26 cellular contexts compared by ENCODE assay signal in genomic region chr19:30479231-30479630, GRCh38.
A peak's percentile ranks its signal among the peaks of the same experiment; 100 is the strongest.
DNase-seq lines count a peak whose midpoint lies in the region; ATAC-seq, FAIRE-seq and TF ChIP-seq lines count a peak whose summit lies in the region.
"Had no signal": no experiment of that assay in that cellular context is flagged by ENCODE, and none has a peak within 500 bp of the region (broad histone marks: within the 10 kb centered on the region; RNA-seq: fewer than 3 reads in every experiment).

No MANE protein-coding gene starts in this region.

- no peaks in the 10 kb centered on the region for H3K27me3 ChIP-seq in ascending aorta
- H3K27me3 ChIP-seq: colonic mucosa, tibial artery had no signal

- POLR2A ChIA-PET in A549 (lab: Yijun Ruan, JAX) = no interaction called here

- ATAC-seq in A549 = no peak
- ATAC-seq in GM18867 (IDR thresholded peaks at IDR 0.05; ENCODE audit: unreplicated experiment) = no peak
- no peak for ATAC-seq in GM18520 (IDR thresholded peaks at IDR 0.05; ENCODE audit: unreplicated experiment)
- ATAC-seq in activated naive CD4-positive, alpha-beta T cell treated with anti-CD3 and anti-CD28 coated beads, Interleukin-2, amount 50 U/mL, for 72 hours = no peak
- ATAC-seq: activated CD4-positive, CD25-positive, alpha-beta regulatory T cell treated with anti-CD3 and anti-CD28 coated beads, Interleukin-2, amount 50 U/mL, for 24 hours; activated CD8-positive, alpha-beta T cell treated with anti-CD3 and anti-CD28 coated beads for 36 hours; stimulated activated naive CD8-positive, alpha-beta T cell treated with anti-CD3 and anti-CD28 coated beads, Interleukin-15, Interleukin-2, amounts not matched to agents 100 U/mL and 50 U/mL, for 24 hours had no signal

- no peak for TF ChIP-seq EP300 in A549 (IDR thresholded peaks at IDR 0.05)

- no peak for TF ChIP-seq POLR2A in A549 (IDR thresholded peaks at IDR 0.05; ENCODE audit: low read length)

- DNase-seq in A549 (ENCODE audit: low read depth in 1 of 2, low spot score in 1 of 2) = no peak
- peak; percentile 46 for DNase-seq in GM04503 (ENCODE audit: low read depth)
- no peak for DNase-seq in neural crest cell (ENCODE audit: low read depth, low spot score)
- no peak for DNase-seq in ascending aorta (ENCODE audit: low spot score in 2 of 2)
- no peak for DNase-seq in activated naive CD4-positive, alpha-beta T cell treated with anti-CD3 and anti-CD28 coated beads, Interleukin-2, amount 50 U/mL, for 72 hours (ENCODE audit: low spot score in 2 of 2)
- DNase-seq: ACHN; activated CD8-positive, alpha-beta T cell treated with anti-CD3 and anti-CD28 coated beads for 36 hours; activated gamma-delta T cell; colonic mucosa; endodermal cell; lower lobe of right lung; NCI-H1092 treated with DMSO at 0.1 percent for 48 hours; NCI-H1930; NCI-H226; NCI-H748 treated with DMSO at 0.1 percent for 48 hours; small intestine; stimulated activated CD4-positive, alpha-beta T cell treated with anti-CD3 and anti-CD28 coated beads, Interleukin-2, amount 100 ng/mL, for 48 hours; stimulated activated naive CD8-positive, alpha-beta T cell treated with anti-CD3 and anti-CD28 coated beads, Interleukin-15, Interleukin-2, amounts not matched to agents 100 U/mL and 50 U/mL, for 24 hours; tibial artery had no signal

- peaks cover 4% of the 10 kb centered on the region for H3K36me3 Mint-ChIP-seq in neural crest cell (ENCODE audit: low read depth)
- H3K36me3 Mint-ChIP-seq in activated naive CD4-positive, alpha-beta T cell treated with anti-CD3 and anti-CD28 coated beads, Interleukin-2, amount 50 U/mL, for 72 hours = peaks cover 4 to 6% of the 10 kb centered on the region in 2 donors

- H3K4me1 Mint-ChIP-seq in neural crest cell = peaks cover 30% of the 10 kb centered on the region
- H3K4me1 Mint-ChIP-seq: endodermal cell had no signal

- 10% methylated on average over 7 of the region's 7 CpGs for WGBS in A549 (ENCODE audit: missing lambda C conversion rate)

- H3K36me3 ChIP-seq in ascending aorta = no peaks in the 10 kb centered on the region
- H3K36me3 ChIP-seq: breast epithelium, colonic mucosa, lower lobe of right lung, prostate gland, tibial artery had no signal

- no peaks in the 10 kb centered on the region for H3K27me3 Mint-ChIP-seq in neural crest cell (ENCODE audit: low read depth)

- H3K27ac Mint-ChIP-seq in neural crest cell (ENCODE audit: unreplicated experiment) = peak overlapping the region; percentile 61
- no peak overlapping the region for H3K27ac Mint-ChIP-seq in activated naive CD4-positive, alpha-beta T cell treated with anti-CD3 and anti-CD28 coated beads, Interleukin-2, amount 50 U/mL, for 72 hours
- H3K27ac Mint-ChIP-seq: activated CD8-positive, alpha-beta T cell treated with anti-CD3 and anti-CD28 coated beads for 36 hours; endodermal cell had no signal

- no peak overlapping the region for H3K4me2 ChIP-seq in A549

- FAIRE-seq in A549 (lab: Jason Lieb, UNC) (no peak), endometrium (lab: Jason Lieb, UNC) (peak; percentile 43)
- FAIRE-seq: GM18507, small intestine had no signal

- CTCF ChIA-PET in A549 (lab: Yijun Ruan, JAX) = no interaction called here

- no peak for TF ChIP-seq RAD21 in A549 (conservative IDR thresholded peaks at IDR 0.05 in 1 of 2, IDR thresholded peaks at IDR 0.05 in 1 of 2)

- TF ChIP-seq CTCF in A549 (IDR thresholded peaks at IDR 0.05) (no peak), neural crest cell (conservative IDR thresholded peaks at IDR 0.05) (no peak), ascending aorta (IDR thresholded peaks at IDR 0.05) (no peak)

- H3K9me3 ChIP-seq in A549 = no peaks in the 10 kb centered on the region
- H3K9me3 ChIP-seq in ascending aorta = no peaks in the 10 kb centered on the region
- H3K9me3 ChIP-seq: breast epithelium, colonic mucosa, lower lobe of right lung, prostate gland, tibial artery had no signal

- no peak overlapping the region for H3K4me3 Mint-ChIP-seq in neural crest cell
- H3K4me3 Mint-ChIP-seq: activated CD8-positive, alpha-beta T cell treated with anti-CD3 and anti-CD28 coated beads for 36 hours; endodermal cell had no signal

- H3K4me1 ChIP-seq in A549 (no peaks in the 10 kb centered on the region), ascending aorta (no peaks in the 10 kb centered on the region)
- H3K4me1 ChIP-seq: breast epithelium, colonic mucosa, lower lobe of right lung, prostate gland, tibial artery had no signal

- H3K27ac ChIP-seq in A549 (no peak overlapping the region), ascending aorta (no peak overlapping the region)
- H3K27ac ChIP-seq: colonic mucosa, lower lobe of right lung, prostate gland, tibial artery had no signal

- intact Hi-C loops in ascending aorta (cut with DNase I) = no loop called here

- H3K4me3 ChIP-seq in A549 (no peak overlapping the region), ascending aorta (no peak overlapping the region)
- H3K4me3 ChIP-seq: breast epithelium, colonic mucosa, lower lobe of right lung, prostate gland, tibial artery had no signal

- no peaks in the 10 kb centered on the region for H3K9me3 Mint-ChIP-seq in neural crest cell
- peaks cover 14 to 26% of the 10 kb centered on the region in 2 donors for H3K9me3 Mint-ChIP-seq in activated naive CD4-positive, alpha-beta T cell treated with anti-CD3 and anti-CD28 coated beads, Interleukin-2, amount 50 U/mL, for 72 hours
- H3K9me3 Mint-ChIP-seq: activated CD8-positive, alpha-beta T cell treated with anti-CD3 and anti-CD28 coated beads for 36 hours; endodermal cell had no signal

TF ChIP-seq in A549, 52 proteins besides CTCF, POLR2A, EP300 and RAD21:
- no peak for TF ChIP-seq ZNF302 (CRISPR knock-in tag; IDR thresholded peaks at IDR 0.05)
- no peak for TF ChIP-seq ELK1 (IDR thresholded peaks at IDR 0.05; ENCODE audit: low read depth, low read length)
- peak; percentile 6; the same call in 1 of the 2 replicates for TF ChIP-seq USF2 (IDR thresholded peaks at IDR 0.05)
- TF ChIP-seq FOSL2 (IDR thresholded peaks at IDR 0.05) = no peak
- no peak for TF ChIP-seq FOSL2 (CRISPR knock-in tag; IDR thresholded peaks at IDR 0.05)
- no peak for TF ChIP-seq SREBF2 (IDR thresholded peaks at IDR 0.05)
- TF ChIP-seq SMC3 (IDR thresholded peaks at IDR 0.05) = no peak
TF ChIP-seq in A549: peak in this region for 1.
